ENCODE assay signal across 8 cellular contexts in genomic region chr7:50450691-50451051, GRCh38.
DNase-seq lines count a peak whose midpoint lies in the region; ATAC-seq and TF ChIP-seq lines count a peak whose summit lies in the region.

No MANE protein-coding gene starts in this region.

- H3K4me3 ChIP-seq in fibroblast of mammary gland (ENCODE audit: control insufficient read depth, low read depth, low read length) (peak overlapping the region; percentile 80), parathyroid adenoma (ENCODE audit: low read depth, low read length) (peak overlapping the region; percentile 61)

- H3K79me2 ChIP-seq in parathyroid adenoma = peaks cover 3% of the 10 kb centered on the region

- no peaks in the 10 kb centered on the region for H3K4me1 ChIP-seq in parathyroid adenoma

- peak overlapping the region; percentile 84 for H3K27ac ChIP-seq in parathyroid adenoma

- no peaks in the 10 kb centered on the region for H3K36me3 ChIP-seq in parathyroid adenoma (ENCODE audit: control insufficient read depth, insufficient read depth, low read length)

- peak overlapping the region; percentile 72 for H3K9ac ChIP-seq in parathyroid adenoma

- H3K9me3 ChIP-seq in parathyroid adenoma (ENCODE audit: control insufficient read depth, low read length) = no peaks in the 10 kb centered on the region

- H2AFZ ChIP-seq in parathyroid adenoma = peak overlapping the region; percentile 99

- no peaks in the 10 kb centered on the region for H3K27me3 ChIP-seq in parathyroid adenoma (ENCODE audit: control insufficient read depth, insufficient read depth, low read length)

- peak; percentile 13 to 25 for DNase-seq in activated CD4-positive, alpha-beta T cell treated with anti-CD3 and anti-CD28 coated beads, Interleukin-2, amount 50 U/mL, for 4 hours
- DNase-seq in fibroblast of mammary gland (ENCODE audit: low read depth) (no peak), DMS 273 (lab: John Stamatoyannopoulos, UW; ENCODE audit: unreplicated experiment) (no peak)
- no peak for DNase-seq in activated CD4-positive, CD25-positive, alpha-beta regulatory T cell treated with anti-CD3 and anti-CD28 coated beads, Interleukin-2, amount 50 U/mL, for 72 hours

- peak; percentile 3 for ATAC-seq in GM18511 (IDR thresholded peaks at IDR 0.05; ENCODE audit: unreplicated experiment)
- ATAC-seq in HG03354 (IDR thresholded peaks at IDR 0.05; ENCODE audit: poor library complexity, severe bottlenecking, unreplicated experiment) = peak; percentile 12
- no peak for ATAC-seq in GM21825 (IDR thresholded peaks at IDR 0.05; ENCODE audit: unreplicated experiment)

- H3K4me2 ChIP-seq in parathyroid adenoma (ENCODE audit: low read length) = peak overlapping the region; percentile 72

- TF ChIP-seq CTCF in fibroblast of mammary gland (conservative IDR thresholded peaks at IDR 0.05; ENCODE audit: control insufficient read depth, insufficient read depth, low read depth, low read length) (no peak), parathyroid adenoma (IDR thresholded peaks at IDR 0.05) (no peak)

Comparison
In these comparisons a context has a peak if more than half of its experiments do, and no peak if none do; other contexts are left out.
1. DNase-seq: peak in activated CD4-positive, alpha-beta T cell treated with anti-CD3 and anti-CD28 coated beads, Interleukin-2, amount 50 U/mL, for 4 hours (2 of 2); none in fibroblast of mammary gland (single experiment), DMS 273 (single experiment) and activated CD4-positive, CD25-positive, alpha-beta regulatory T cell treated with anti-CD3 and anti-CD28 coated beads, Interleukin-2, amount 50 U/mL, for 72 hours (single experiment).